ENCODE assay signal across 8 cellular contexts in genomic region chr1:12618661-12619395, GRCh38. TPM values are rescaled to one million over a fixed set of nuclear protein-coding genes. Genes with fewer than 3 reads are reported as not detected.
DNase-seq lines count a peak whose midpoint lies in the region; ATAC-seq, FAIRE-seq and TF ChIP-seq lines count a peak whose summit lies in the region.

No MANE protein-coding gene starts in this region.

- H3K27me3 ChIP-seq in gastroesophageal sphincter (no peaks in the 10 kb centered on the region), thyroid gland (no peaks in the 10 kb centered on the region)

- TF ChIP-seq EP300 in gastroesophageal sphincter (IDR thresholded peaks at IDR 0.05): no peak

- ATAC-seq in GM21528 (IDR thresholded peaks at IDR 0.05; ENCODE audit: low FRiP score, unreplicated experiment) (peak; percentile 9), gastroesophageal sphincter (peak; percentile 65)

- H3K27ac ChIP-seq in gastroesophageal sphincter (peak overlapping the region; percentile 98 to 100 (median 98)), thyroid gland (peak overlapping the region; percentile 99)

- 4 to 5% methylated on average over 5 to 8 of the region's 28 CpGs for WGBS in gastroesophageal sphincter (ENCODE audit: low coverage in 1 of 2), 2 donors
- WGBS in thyroid gland, 2 donors: 43 to 51% methylated on average over 28 of the region's 28 CpGs

- TF ChIP-seq POLR2A in gastroesophageal sphincter (IDR thresholded peaks at IDR 0.05): peak; percentile 54 to 68
- TF ChIP-seq POLR2A in thyroid gland (IDR thresholded peaks at IDR 0.05): peak in 1 of 2 donors; percentile 3

- TF ChIP-seq CTCF in gastroesophageal sphincter (IDR thresholded peaks at IDR 0.05) (peak in 3 of 4 experiments; percentile 12 to 50 (median 29)), thyroid gland (IDR thresholded peaks at IDR 0.05) (peak in 1 of 6 experiments; percentile 1)

- peaks cover 0 to 65% (median 32%) of the 10 kb centered on the region in 3 donors for H3K4me1 ChIP-seq in gastroesophageal sphincter
- peaks cover 58 to 62% of the 10 kb centered on the region in 2 donors for H3K4me1 ChIP-seq in thyroid gland

- intact Hi-C loops in thyroid gland (cut with DNase I): no loop called here

- H3K9me3 ChIP-seq in gastroesophageal sphincter: no peaks in the 10 kb centered on the region
- H3K9me3 ChIP-seq in thyroid gland: no peaks in the 10 kb centered on the region

- H3K36me3 ChIP-seq in gastroesophageal sphincter (peaks cover 0 to 3% of the 10 kb centered on the region in 2 donors), thyroid gland (no peaks in the 10 kb centered on the region)

- peak; percentile 78 for DNase-seq in RCC 7860 (ENCODE audit: low spot score)
- DNase-seq in activated gamma-delta T cell (lab: John Stamatoyannopoulos, UW): peak; percentile 37
- peak in 30 of 56 donors; percentile 20 to 62 (median 36) for DNase-seq in nucleus accumbens (lab: John Stamatoyannopoulos, UW)
- DNase-seq in thyroid gland: peak; percentile 51 to 62
- DNase-seq in NAMALWA (ENCODE audit: low spot score): no peak
- no peak for DNase-seq in COR-L47 (lab: John Stamatoyannopoulos, UW)

- H3K4me3 ChIP-seq in gastroesophageal sphincter (peak overlapping the region; percentile 94 to 97), thyroid gland (replicated peaks in 1 of 3) (peak overlapping the region in 2 of 3 donors; percentile 80 to 87)

- no peak for FAIRE-seq in RCC 7860 (lab: Jason Lieb, UNC)

RNA-seq across cellular contexts. Expression of gene DHRS3, which starts 0.8 kb away (rescaled TPM):
- 100 to 1,000 TPM; 115 to 211 (median 186) TPM for total RNA-seq in gastroesophageal sphincter
- 100 to 1,000 TPM; 181 to 304 (median 268) TPM for total RNA-seq in thyroid gland

RNA-seq across cellular contexts. Expression of gene AADACL4, which starts 25.1 kb away (rescaled TPM):
- total RNA-seq in gastroesophageal sphincter: not detected
- not detected for total RNA-seq in thyroid gland

Comparison
In these comparisons a context has a peak if more than half of its experiments do, and no peak if none do; other contexts are left out.
1. DNase-seq: peak in RCC 7860 (single experiment), activated gamma-delta T cell (single experiment), nucleus accumbens (30 of 56) and thyroid gland (2 of 2); none in NAMALWA (single experiment) and COR-L47 (single experiment).